ENCODE assay signal across 8 cellular contexts in genomic region chr3:13301295-13301987, GRCh38.
A peak's percentile ranks its signal among the peaks of the same experiment; 100 is the strongest.
DNase-seq lines count a peak whose midpoint lies in the region; ATAC-seq lines count a peak whose summit lies in the region.

No MANE protein-coding gene starts in this region.

- ATAC-seq in HG03460 (IDR thresholded peaks at IDR 0.05; ENCODE audit: unreplicated experiment) (peak; percentile 61), GM21737 (IDR thresholded peaks at IDR 0.05; ENCODE audit: unreplicated experiment) (no peak), GM21723 (IDR thresholded peaks at IDR 0.05; ENCODE audit: unreplicated experiment) (no peak)

- DNase-seq in GM04504 (ENCODE audit: low read depth) (peak; percentile 10), SW480 (ENCODE audit: low spot score) (peak; percentile 70), iPS-NIHi7 (ENCODE audit: extremely low spot score) (peak; percentile 90), germinal center (ENCODE audit: low spot score) (no peak), HT-29 (ENCODE audit: low spot score) (no peak)

Comparison
In these comparisons a context has a peak if more than half of its experiments do, and no peak if none do; other contexts are left out.
1. DNase-seq: peak in GM04504 (single experiment), SW480 (single experiment) and iPS-NIHi7 (single experiment); none in germinal center (single experiment) and HT-29 (single experiment).